ENCODE assay signal across 1 cellular context in the genomic region with DNA sequence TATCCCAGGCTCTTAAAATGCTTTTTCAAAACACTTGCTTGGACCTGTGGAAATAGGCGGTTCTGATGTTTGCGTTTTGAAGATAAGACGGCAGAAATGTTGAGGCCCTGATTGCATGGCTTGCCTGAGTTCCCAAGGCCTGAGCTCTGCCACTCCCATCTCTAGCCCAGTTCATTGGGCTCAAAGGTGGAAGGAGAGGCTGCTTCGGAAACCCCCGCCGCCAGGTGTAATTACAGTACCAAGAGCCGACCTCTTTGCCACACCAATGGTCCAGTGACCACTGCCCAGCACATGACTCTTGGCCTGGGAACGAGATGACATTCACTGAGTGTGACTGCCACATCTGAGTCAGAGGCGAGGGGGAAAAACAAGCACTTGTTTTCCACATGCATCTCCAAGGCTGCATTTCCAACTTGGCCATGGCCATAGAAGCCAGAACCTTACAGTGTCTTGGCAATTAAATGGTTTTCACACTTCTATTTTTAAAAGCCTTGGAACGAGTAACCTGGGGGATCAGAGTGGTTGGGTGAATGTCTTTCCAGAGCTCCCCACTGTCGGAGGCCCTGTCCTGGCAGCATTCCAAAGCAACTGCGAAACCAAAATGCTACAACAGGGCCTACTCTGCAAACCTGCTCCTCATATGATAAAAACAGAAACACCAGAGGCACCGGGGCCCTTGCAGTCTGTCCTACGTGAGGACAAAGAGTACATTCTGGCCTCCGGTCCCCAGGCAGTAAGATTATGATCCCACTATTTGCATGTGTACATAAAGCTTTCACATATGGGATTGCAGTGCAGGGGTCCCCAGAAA.
TF ChIP-seq lines count a peak whose summit lies in the region.

No MANE protein-coding gene starts in this region.

TF ChIP-seq in K562, 482 proteins besides CTCF, POLR2A, EP300 and RAD21 (continued from another document and continues in another):
- TF ChIP-seq, protein P1, sequence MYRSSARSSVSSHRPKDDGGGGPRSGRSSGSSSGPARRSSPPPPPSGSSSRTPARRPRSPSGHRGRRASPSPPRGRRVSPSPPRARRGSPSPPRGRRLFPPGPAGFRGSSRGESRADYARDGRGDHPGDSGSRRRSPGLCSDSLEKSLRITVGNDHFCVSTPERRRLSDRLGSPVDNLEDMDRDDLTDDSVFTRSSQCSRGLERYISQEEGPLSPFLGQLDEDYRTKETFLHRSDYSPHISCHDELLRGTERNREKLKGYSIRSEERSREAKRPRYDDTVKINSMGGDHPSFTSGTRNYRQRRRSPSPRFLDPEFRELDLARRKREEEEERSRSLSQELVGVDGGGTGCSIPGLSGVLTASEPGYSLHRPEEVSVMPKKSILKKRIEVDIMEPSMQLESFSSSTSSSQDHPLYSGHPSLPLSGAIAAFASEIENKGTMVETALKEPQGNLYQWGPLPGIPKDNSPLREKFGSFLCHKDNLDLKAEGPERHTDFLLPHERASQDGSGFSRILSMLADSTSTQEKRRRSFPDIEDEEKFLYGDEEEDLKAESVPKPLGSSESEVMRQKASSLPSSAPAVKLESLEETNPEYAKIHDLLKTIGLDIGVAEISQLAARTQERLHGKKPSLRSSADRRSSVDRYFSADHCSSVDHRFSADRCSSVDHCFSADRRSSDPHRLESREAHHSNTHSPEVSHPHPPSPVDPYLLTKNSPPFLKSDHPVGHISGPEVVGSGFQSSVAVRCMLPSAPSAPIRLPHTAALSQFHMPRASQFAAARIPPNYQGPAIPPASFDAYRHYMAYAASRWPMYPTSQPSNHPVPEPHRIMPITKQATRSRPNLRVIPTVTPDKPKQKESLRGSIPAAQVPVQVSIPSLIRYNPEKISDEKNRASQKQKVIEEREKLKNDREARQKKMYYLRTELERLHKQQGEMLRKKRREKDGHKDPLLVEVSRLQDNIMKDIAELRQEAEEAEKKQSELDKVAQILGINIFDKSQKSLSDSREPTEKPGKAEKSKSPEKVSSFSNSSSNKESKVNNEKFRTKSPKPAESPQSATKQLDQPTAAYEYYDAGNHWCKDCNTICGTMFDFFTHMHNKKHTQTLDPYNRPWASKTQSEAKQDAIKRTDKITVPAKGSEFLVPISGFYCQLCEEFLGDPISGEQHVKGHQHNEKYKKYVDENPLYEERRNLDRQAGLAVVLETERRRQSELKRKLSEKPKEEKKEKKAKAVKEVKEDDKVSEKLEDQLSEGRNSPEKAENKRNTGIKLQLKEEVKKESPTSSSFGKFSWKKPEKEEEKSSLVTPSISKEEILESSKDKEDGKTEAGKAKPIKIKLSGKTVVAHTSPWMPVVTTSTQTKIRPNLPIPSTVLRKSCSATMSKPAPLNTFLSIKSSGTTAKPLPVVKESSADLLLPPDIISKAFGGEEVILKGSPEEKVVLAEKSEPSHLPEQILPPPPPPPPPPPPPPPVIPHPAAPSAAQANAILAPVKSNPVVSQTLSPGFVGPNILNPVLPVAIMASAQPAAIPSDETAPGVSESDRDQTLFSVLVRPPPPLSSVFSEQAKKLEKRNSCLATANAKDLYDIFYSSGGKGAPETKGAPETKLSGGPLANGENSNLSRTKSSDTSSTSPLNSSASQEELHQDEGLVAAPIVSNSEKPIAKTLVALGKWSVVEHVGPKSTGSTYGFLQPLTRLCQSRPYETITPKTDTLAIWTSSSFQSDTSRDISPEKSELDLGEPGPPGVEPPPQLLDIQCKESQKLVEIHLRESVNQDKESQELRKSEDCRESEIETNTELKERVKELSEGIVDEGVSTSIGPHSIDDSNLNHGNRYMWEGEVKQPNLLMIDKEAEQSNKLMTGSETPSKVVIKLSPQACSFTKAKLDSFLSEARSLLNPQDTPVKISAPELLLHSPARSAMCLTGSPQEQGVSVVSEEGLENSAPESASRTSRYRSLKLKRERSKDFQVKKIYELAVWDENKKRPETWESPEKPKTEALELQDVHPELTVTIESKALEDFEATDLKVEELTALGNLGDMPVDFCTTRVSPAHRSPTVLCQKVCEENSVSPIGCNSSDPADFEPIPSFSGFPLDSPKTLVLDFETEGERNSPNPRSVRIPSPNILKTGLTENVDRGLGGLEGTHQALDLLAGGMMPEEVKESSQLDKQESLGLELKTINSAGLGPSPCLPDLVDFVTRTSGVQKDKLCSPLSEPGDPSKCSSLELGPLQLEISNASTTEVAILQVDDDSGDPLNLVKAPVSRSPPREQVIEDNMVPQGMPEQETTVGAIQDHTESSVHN (IDR thresholded peaks at IDR 0.05; ENCODE audit: borderline replicate concordance in 1 of 2, low read depth in 1 of 2) = no peak
- TF ChIP-seq FOXJ3 (CRISPR knock-in tag; IDR thresholded peaks at IDR 0.05) (no peak), ZC3H4 (CRISPR knock-in tag; IDR thresholded peaks at IDR 0.05; ENCODE audit: borderline replicate concordance) (no peak), PRPF4 (IDR thresholded peaks at IDR 0.05; ENCODE audit: insufficient read depth, low read depth, low read length, poor library complexity, severe bottlenecking) (no peak), GTF2E2 (tag; IDR thresholded peaks at IDR 0.05) (no peak), PHF20 (IDR thresholded peaks at IDR 0.05; ENCODE audit: partially characterized antibody) (peak; percentile 46), NFIC (IDR thresholded peaks at IDR 0.05) (peak; percentile 94), GTF2A2 (tag; IDR thresholded peaks at IDR 0.05) (no peak; the same call in 1 of the 2 replicates), ZNF766 (CRISPR knock-in tag; conservative IDR thresholded peaks at IDR 0.05) (peak; percentile 68; the same call in 1 of the 2 replicates), SRSF1 (IDR thresholded peaks at IDR 0.05; ENCODE audit: low read depth, low read length) (no peak), MYBL2 (IDR thresholded peaks at IDR 0.05; ENCODE audit: low read depth) (no peak), MYBL2 (CRISPR knock-in tag; IDR thresholded peaks at IDR 0.05; ENCODE audit: borderline replicate concordance) (no peak), ZNF239 (CRISPR knock-in tag; IDR thresholded peaks at IDR 0.05) (no peak), ZBTB17 (CRISPR knock-in tag; IDR thresholded peaks at IDR 0.05) (no peak), MYC (IDR thresholded peaks at IDR 0.05; ENCODE audit: low read depth, low read length) (0 out of 2 replicates have a peak, but pooled peaks have one; percentile 25), MYC (CRISPR knock-in tag; IDR thresholded peaks at IDR 0.05; ENCODE audit: borderline replicate concordance, low read depth) (no peak), HNRNPL (IDR thresholded peaks at IDR 0.05; ENCODE audit: low read depth, low read length) (no peak)
- TF ChIP-seq, protein P2, sequence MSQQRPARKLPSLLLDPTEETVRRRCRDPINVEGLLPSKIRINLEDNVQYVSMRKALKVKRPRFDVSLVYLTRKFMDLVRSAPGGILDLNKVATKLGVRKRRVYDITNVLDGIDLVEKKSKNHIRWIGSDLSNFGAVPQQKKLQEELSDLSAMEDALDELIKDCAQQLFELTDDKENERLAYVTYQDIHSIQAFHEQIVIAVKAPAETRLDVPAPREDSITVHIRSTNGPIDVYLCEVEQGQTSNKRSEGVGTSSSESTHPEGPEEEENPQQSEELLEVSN (IDR thresholded peaks at IDR 0.05; ENCODE audit: borderline replicate concordance in 1 of 2, extremely low read depth in 1 of 2, insufficient read depth in 1 of 2, insufficient read length in 1 of 2, low read depth in 1 of 2, low read length in 1 of 2, poor library complexity in 1 of 2, severe bottlenecking in 1 of 2) = peak in 1 of 2 experiments; percentile 65
- TF ChIP-seq, protein P3, sequence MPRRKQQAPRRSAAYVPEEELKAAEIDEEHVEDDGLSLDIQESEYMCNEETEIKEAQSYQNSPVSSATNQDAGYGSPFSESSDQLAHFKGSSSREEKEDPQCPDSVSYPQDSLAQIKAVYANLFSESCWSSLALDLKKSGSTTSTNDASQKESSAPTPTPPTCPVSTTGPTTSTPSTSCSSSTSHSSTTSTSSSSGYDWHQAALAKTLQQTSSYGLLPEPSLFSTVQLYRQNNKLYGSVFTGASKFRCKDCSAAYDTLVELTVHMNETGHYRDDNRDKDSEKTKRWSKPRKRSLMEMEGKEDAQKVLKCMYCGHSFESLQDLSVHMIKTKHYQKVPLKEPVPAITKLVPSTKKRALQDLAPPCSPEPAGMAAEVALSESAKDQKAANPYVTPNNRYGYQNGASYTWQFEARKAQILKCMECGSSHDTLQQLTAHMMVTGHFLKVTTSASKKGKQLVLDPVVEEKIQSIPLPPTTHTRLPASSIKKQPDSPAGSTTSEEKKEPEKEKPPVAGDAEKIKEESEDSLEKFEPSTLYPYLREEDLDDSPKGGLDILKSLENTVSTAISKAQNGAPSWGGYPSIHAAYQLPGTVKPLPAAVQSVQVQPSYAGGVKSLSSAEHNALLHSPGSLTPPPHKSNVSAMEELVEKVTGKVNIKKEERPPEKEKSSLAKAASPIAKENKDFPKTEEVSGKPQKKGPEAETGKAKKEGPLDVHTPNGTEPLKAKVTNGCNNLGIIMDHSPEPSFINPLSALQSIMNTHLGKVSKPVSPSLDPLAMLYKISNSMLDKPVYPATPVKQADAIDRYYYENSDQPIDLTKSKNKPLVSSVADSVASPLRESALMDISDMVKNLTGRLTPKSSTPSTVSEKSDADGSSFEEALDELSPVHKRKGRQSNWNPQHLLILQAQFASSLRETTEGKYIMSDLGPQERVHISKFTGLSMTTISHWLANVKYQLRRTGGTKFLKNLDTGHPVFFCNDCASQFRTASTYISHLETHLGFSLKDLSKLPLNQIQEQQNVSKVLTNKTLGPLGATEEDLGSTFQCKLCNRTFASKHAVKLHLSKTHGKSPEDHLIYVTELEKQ (CRISPR knock-in tag; IDR thresholded peaks at IDR 0.05) = no peak
- TF ChIP-seq, protein P4, sequence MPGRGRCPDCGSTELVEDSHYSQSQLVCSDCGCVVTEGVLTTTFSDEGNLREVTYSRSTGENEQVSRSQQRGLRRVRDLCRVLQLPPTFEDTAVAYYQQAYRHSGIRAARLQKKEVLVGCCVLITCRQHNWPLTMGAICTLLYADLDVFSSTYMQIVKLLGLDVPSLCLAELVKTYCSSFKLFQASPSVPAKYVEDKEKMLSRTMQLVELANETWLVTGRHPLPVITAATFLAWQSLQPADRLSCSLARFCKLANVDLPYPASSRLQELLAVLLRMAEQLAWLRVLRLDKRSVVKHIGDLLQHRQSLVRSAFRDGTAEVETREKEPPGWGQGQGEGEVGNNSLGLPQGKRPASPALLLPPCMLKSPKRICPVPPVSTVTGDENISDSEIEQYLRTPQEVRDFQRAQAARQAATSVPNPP (IDR thresholded peaks at IDR 0.05; ENCODE audit: borderline replicate concordance, insufficient read depth, insufficient read length) = no peak
- TF ChIP-seq, protein P5, sequence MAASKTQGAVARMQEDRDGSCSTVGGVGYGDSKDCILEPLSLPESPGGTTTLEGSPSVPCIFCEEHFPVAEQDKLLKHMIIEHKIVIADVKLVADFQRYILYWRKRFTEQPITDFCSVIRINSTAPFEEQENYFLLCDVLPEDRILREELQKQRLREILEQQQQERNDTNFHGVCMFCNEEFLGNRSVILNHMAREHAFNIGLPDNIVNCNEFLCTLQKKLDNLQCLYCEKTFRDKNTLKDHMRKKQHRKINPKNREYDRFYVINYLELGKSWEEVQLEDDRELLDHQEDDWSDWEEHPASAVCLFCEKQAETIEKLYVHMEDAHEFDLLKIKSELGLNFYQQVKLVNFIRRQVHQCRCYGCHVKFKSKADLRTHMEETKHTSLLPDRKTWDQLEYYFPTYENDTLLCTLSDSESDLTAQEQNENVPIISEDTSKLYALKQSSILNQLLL (CRISPR knock-in tag; IDR thresholded peaks at IDR 0.05; ENCODE audit: borderline replicate concordance) = no peak
- TF ChIP-seq, protein P6, sequence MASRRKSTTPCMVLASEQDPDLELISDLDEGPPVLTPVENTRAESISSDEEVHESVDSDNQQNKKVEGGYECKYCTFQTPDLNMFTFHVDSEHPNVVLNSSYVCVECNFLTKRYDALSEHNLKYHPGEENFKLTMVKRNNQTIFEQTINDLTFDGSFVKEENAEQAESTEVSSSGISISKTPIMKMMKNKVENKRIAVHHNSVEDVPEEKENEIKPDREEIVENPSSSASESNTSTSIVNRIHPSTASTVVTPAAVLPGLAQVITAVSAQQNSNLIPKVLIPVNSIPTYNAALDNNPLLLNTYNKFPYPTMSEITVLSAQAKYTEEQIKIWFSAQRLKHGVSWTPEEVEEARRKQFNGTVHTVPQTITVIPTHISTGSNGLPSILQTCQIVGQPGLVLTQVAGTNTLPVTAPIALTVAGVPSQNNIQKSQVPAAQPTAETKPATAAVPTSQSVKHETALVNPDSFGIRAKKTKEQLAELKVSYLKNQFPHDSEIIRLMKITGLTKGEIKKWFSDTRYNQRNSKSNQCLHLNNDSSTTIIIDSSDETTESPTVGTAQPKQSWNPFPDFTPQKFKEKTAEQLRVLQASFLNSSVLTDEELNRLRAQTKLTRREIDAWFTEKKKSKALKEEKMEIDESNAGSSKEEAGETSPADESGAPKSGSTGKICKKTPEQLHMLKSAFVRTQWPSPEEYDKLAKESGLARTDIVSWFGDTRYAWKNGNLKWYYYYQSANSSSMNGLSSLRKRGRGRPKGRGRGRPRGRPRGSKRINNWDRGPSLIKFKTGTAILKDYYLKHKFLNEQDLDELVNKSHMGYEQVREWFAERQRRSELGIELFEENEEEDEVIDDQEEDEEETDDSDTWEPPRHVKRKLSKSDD (conservative IDR thresholded peaks at IDR 0.05; ENCODE audit: low read length) = no peak
- TF ChIP-seq, protein P7, sequence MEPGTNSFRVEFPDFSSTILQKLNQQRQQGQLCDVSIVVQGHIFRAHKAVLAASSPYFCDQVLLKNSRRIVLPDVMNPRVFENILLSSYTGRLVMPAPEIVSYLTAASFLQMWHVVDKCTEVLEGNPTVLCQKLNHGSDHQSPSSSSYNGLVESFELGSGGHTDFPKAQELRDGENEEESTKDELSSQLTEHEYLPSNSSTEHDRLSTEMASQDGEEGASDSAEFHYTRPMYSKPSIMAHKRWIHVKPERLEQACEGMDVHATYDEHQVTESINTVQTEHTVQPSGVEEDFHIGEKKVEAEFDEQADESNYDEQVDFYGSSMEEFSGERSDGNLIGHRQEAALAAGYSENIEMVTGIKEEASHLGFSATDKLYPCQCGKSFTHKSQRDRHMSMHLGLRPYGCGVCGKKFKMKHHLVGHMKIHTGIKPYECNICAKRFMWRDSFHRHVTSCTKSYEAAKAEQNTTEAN (CRISPR knock-in tag; IDR thresholded peaks at IDR 0.05) = no peak
- TF ChIP-seq, protein P8, sequence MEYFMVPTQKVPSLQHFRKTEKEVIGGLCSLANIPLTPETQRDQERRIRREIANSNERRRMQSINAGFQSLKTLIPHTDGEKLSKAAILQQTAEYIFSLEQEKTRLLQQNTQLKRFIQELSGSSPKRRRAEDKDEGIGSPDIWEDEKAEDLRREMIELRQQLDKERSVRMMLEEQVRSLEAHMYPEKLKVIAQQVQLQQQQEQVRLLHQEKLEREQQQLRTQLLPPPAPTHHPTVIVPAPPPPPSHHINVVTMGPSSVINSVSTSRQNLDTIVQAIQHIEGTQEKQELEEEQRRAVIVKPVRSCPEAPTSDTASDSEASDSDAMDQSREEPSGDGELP (CRISPR knock-in tag; IDR thresholded peaks at IDR 0.05; ENCODE audit: borderline replicate concordance) = no peak
- TF ChIP-seq, protein P9, sequence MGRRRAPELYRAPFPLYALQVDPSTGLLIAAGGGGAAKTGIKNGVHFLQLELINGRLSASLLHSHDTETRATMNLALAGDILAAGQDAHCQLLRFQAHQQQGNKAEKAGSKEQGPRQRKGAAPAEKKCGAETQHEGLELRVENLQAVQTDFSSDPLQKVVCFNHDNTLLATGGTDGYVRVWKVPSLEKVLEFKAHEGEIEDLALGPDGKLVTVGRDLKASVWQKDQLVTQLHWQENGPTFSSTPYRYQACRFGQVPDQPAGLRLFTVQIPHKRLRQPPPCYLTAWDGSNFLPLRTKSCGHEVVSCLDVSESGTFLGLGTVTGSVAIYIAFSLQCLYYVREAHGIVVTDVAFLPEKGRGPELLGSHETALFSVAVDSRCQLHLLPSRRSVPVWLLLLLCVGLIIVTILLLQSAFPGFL (CRISPR knock-in tag; IDR thresholded peaks at IDR 0.05) = no peak
